8 cellular contexts compared by ENCODE assay signal in the genomic region with DNA sequence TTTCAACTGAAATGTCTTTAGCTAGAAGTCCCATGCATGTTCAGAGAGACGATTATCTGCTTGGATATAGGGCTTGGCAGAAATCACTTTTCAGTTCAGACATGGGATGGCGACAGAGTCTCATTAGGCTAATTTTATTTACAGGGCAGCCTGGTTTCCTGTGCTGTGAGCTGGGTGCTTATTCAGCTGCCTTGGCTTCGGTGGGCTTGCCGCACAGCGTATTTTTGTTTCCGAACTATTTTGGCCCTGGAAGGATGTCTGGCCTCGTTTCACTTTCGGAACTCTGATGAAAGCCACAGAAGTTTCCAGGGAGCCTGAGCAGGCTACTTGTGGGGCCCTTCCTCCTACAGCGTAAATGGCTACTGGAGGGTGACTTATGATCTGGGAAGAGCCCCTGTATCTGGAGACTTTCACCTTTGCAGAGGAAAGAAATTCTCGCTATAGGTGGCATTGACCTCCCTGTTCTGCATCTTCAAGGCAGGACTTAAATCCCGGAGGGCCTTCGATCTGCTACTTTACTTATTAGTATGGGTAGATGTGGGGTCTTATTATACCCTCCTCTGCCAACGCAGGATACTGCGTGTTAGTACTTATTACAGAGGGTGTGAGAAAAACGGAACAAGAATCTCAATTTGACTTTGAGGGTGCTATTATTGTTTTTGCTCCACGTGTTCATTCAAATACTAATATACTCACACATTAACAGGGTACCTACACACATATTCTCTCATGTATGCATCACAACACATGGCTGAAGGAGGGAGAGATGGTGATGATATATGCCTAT.
DNase-seq lines count a peak whose midpoint lies in the region; ATAC-seq and TF ChIP-seq lines count a peak whose summit lies in the region.

No MANE protein-coding gene starts in this region.

- H3K9me3 Mint-ChIP-seq in activated CD4-positive, alpha-beta T cell treated with anti-CD3 and anti-CD28 coated beads for 36 hours (ENCODE audit: low read depth): no peaks in the 10 kb centered on the region
- H3K9me3 Mint-ChIP-seq in activated naive CD8-positive, alpha-beta T cell treated with anti-CD3 and anti-CD28 coated beads, Interleukin-2, amount 10 ng/mL, durations not matched to agents 7 days and 5 days: no peaks in the 10 kb centered on the region

- POLR2A ChIA-PET in activated CD4-positive, alpha-beta T cell treated with anti-CD3 and anti-CD28 coated beads for 36 hours (lab: Charles Lee): no interaction called here
- POLR2A ChIA-PET in activated naive CD8-positive, alpha-beta T cell treated with anti-CD3 and anti-CD28 coated beads, Interleukin-2, amount 10 ng/mL, durations not matched to agents 7 days and 5 days (lab: Charles Lee): no interaction called here

- H3K27me3 Mint-ChIP-seq in activated CD4-positive, alpha-beta T cell treated with anti-CD3 and anti-CD28 coated beads for 36 hours: peaks cover 2% of the 10 kb centered on the region
- peaks cover 7% of the 10 kb centered on the region for H3K27me3 Mint-ChIP-seq in activated naive CD8-positive, alpha-beta T cell treated with anti-CD3 and anti-CD28 coated beads, Interleukin-2, amount 10 ng/mL, durations not matched to agents 7 days and 5 days

- H3K36me3 Mint-ChIP-seq in activated CD4-positive, alpha-beta T cell treated with anti-CD3 and anti-CD28 coated beads for 36 hours (ENCODE audit: low read depth): no peaks in the 10 kb centered on the region
- H3K36me3 Mint-ChIP-seq in activated naive CD8-positive, alpha-beta T cell treated with anti-CD3 and anti-CD28 coated beads, Interleukin-2, amount 10 ng/mL, durations not matched to agents 7 days and 5 days: no peaks in the 10 kb centered on the region

- no peaks in the 10 kb centered on the region for H3K9me3 ChIP-seq in psoas muscle

- no peaks in the 10 kb centered on the region for H3K27me3 ChIP-seq in psoas muscle (ENCODE audit: insufficient read depth in 3 of 3, low read length in 2 of 3)

- peak; percentile 25 for DNase-seq in activated CD4-positive, alpha-beta T cell treated with anti-CD3 and anti-CD28 coated beads for 36 hours
- DNase-seq in activated CD4-positive, alpha-beta T cell treated with anti-CD3 and anti-CD28 coated beads, Interleukin-2, amount 50 U/mL, for 4 hours: no peak
- DNase-seq in GOT3 (lab: John Stamatoyannopoulos, UW): peak; percentile 4
- DNase-seq in M059J (ENCODE audit: low read depth): peak; percentile 62
- peak; percentile 36 for DNase-seq in activated naive CD8-positive, alpha-beta T cell treated with anti-CD3 and anti-CD28 coated beads, Interleukin-2, amount 10 ng/mL, durations not matched to agents 7 days and 5 days
- DNase-seq in cardiac septum (ENCODE audit: low spot score): peak; percentile 78
- DNase-seq in psoas muscle: peak; percentile 48 to 78
- no peak for DNase-seq in NK-92 treated with Interleukin-12 subunit alpha and Interleukin-12 subunit beta, amount 100 ng/mL, for 24 hours (lab: John Stamatoyannopoulos, UW)

- 36 to 41% (median 39%) methylated on average over 16 of the region's 16 CpGs for WGBS in psoas muscle, 3 donors

- peak overlapping the region; percentile 58 for H3K4me3 ChIP-seq in psoas muscle

- H3K27ac ChIP-seq in psoas muscle: peak overlapping the region; percentile 59

- H3K4me1 ChIP-seq in psoas muscle: peaks cover 13% of the 10 kb centered on the region

- peak; percentile 75 for TF ChIP-seq CTCF in psoas muscle (IDR thresholded peaks at IDR 0.05)

- peaks cover 2% of the 10 kb centered on the region for H3K4me1 Mint-ChIP-seq in activated CD4-positive, alpha-beta T cell treated with anti-CD3 and anti-CD28 coated beads for 36 hours
- peaks cover 3% of the 10 kb centered on the region for H3K4me1 Mint-ChIP-seq in activated naive CD8-positive, alpha-beta T cell treated with anti-CD3 and anti-CD28 coated beads, Interleukin-2, amount 10 ng/mL, durations not matched to agents 7 days and 5 days

- no peak overlapping the region for H3K4me3 Mint-ChIP-seq in activated CD4-positive, alpha-beta T cell treated with anti-CD3 and anti-CD28 coated beads for 36 hours
- H3K4me3 Mint-ChIP-seq in activated naive CD8-positive, alpha-beta T cell treated with anti-CD3 and anti-CD28 coated beads, Interleukin-2, amount 10 ng/mL, durations not matched to agents 7 days and 5 days: no peak overlapping the region

- intact Hi-C loops in activated CD4-positive, alpha-beta T cell treated with anti-CD3 and anti-CD28 coated beads for 36 hours (cut with DNase I, micrococcal nuclease): loop anchor here in 1 of 2 experiments (5.0 to 10.0 kb wide), 2 partner anchors 265 to 1278 kb away; no protein-coding TSS in a partner anchor
- intact Hi-C loops in cardiac septum (cut with DNase I): loop anchor here (2.0 to 10.0 kb wide), 4 partner anchors 364 to 845 kb away; a partner anchor contains a TSS
- intact Hi-C loops in psoas muscle (cut with DNase I): loop anchor here (5.0 to 10.0 kb wide), 2 partner anchors 358 to 365 kb away; a partner anchor contains a TSS

- CTCF ChIA-PET in activated CD4-positive, alpha-beta T cell treated with anti-CD3 and anti-CD28 coated beads for 36 hours (lab: Charles Lee): interaction anchor here (0.6 to 1.4 kb wide), 4 partner anchors 81 to 425 kb away, joined by 3 read pairs; no protein-coding TSS in a partner anchor

- no peak overlapping the region for H3K27ac Mint-ChIP-seq in activated CD4-positive, alpha-beta T cell treated with anti-CD3 and anti-CD28 coated beads for 36 hours
- H3K27ac Mint-ChIP-seq in activated naive CD8-positive, alpha-beta T cell treated with anti-CD3 and anti-CD28 coated beads, Interleukin-2, amount 10 ng/mL, durations not matched to agents 7 days and 5 days: no peak overlapping the region

- peak; percentile 66 for ATAC-seq in activated CD4-positive, alpha-beta T cell treated with anti-CD3 and anti-CD28 coated beads for 36 hours
- ATAC-seq in activated naive CD8-positive, alpha-beta T cell treated with anti-CD3 and anti-CD28 coated beads, Interleukin-2, amount 10 ng/mL, durations not matched to agents 7 days and 5 days (ENCODE audit: low read depth): peak; percentile 91
- ATAC-seq in psoas muscle: peak; percentile 83 to 98 (median 94)

- no peaks in the 10 kb centered on the region for H3K36me3 ChIP-seq in psoas muscle (ENCODE audit: insufficient read depth in 1 of 2, low read depth in 1 of 2)

Comparison
In these comparisons a context has a peak if more than half of its experiments do, and no peak if none do; other contexts are left out.
1. DNase-seq: peak in activated CD4-positive, alpha-beta T cell treated with anti-CD3 and anti-CD28 coated beads for 36 hours (single experiment), GOT3 (single experiment), M059J (single experiment), activated naive CD8-positive, alpha-beta T cell treated with anti-CD3 and anti-CD28 coated beads, Interleukin-2, amount 10 ng/mL, durations not matched to agents 7 days and 5 days (single experiment), cardiac septum (single experiment) and psoas muscle (2 of 2); none in activated CD4-positive, alpha-beta T cell treated with anti-CD3 and anti-CD28 coated beads, Interleukin-2, amount 50 U/mL, for 4 hours (0 of 2) and NK-92 treated with Interleukin-12 subunit alpha and Interleukin-12 subunit beta, amount 100 ng/mL, for 24 hours (single experiment).
2. Peak in every context shown above with its lines, with median percentiles within 50 percentile points of each other: ATAC-seq.